In the genomic region with DNA sequence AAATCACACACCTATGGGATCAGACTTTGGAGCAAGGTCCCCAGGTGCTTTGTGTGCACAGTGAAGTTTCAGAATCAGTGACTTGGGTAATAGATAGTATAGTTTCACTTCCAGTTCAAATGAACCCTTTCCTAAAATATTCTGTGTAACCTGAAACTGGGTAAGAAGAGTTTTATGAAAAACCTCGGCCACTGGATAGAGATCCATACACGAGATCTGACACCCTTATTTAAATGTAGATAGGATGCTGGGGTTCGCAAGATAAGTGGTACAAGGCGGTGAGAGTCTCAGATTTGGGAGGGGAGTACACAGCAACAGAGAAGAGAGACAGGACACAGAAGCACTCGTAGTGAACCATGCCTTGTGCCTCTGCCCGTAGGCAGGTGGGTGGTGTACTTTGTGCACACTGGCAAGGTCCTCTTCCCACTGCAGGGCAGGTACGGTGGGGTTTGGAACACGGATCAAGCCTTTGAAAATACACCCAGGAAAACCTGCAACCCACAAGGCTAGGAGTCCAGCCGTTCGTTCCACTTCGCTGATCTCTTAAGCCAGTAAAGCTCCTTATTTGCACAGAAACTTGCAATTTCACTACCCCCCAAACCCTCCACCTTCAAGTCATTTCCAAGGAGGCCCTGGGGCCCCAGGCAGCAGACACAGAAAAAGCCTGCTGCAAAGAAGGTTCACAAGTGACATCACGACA, we compare ENCODE assay signal across 10 cellular contexts.
DNase-seq lines count a peak whose midpoint lies in the region; ATAC-seq and TF ChIP-seq lines count a peak whose summit lies in the region.
"Had no signal": no experiment of that assay in that cellular context is flagged by ENCODE, and none has a peak within 500 bp of the region (broad histone marks: within the 10 kb centered on the region; RNA-seq: fewer than 3 reads in every experiment).

No MANE protein-coding gene starts in this region.

- peak overlapping the region; percentile 20; the same call in 1 of the 2 replicates for H3K4me2 ChIP-seq in BLaER1

- H3K4me3 ChIP-seq in BLaER1 (no peak overlapping the region), lower leg skin (ENCODE audit: low read depth, poor library complexity, severe bottlenecking) (no peak overlapping the region), endodermal cell (ENCODE audit: low read length) (no peak overlapping the region)

- no peak for DNase-seq in lower leg skin (ENCODE audit: low spot score in 2 of 2)
- no peak for DNase-seq in cerebellar nuclear complex (lab: John Stamatoyannopoulos, UW)
- DNase-seq in activated CD4-positive, alpha-beta T cell treated with anti-CD3 and anti-CD28 coated beads, Interleukin-2, amount 50 U/mL, for 4 hours, result no peak
- DNase-seq in endodermal cell, result no peak
- DNase-seq: HCEC 1CT, SW 1271 had no signal

- no peaks in the 10 kb centered on the region for H3K9me3 Mint-ChIP-seq in endodermal cell

- peaks cover 18% of the 10 kb centered on the region for H3K4me1 ChIP-seq in BLaER1
- H3K4me1 ChIP-seq in endodermal cell (ENCODE audit: control insufficient read depth, insufficient read depth, low read length), result no peaks in the 10 kb centered on the region

- intact Hi-C loops in lower leg skin (cut with DNase I; ENCODE audit: low total_unique reads), result no loop called here

- H3K27ac ChIP-seq in BLaER1 (no peak overlapping the region), endodermal cell (ENCODE audit: low read depth, low read length) (no peak overlapping the region)

- H3K4me3 Mint-ChIP-seq in endodermal cell, result no peak overlapping the region

- WGBS in lower leg skin, 2 donors, result 59 to 70% methylated on average over 12 of the region's 12 CpGs
- WGBS in endodermal cell (ENCODE audit: insufficient coverage in 1 of 2, insufficient read length in 1 of 2), 2 experiments, result 83 to 92% methylated on average over 6 to 12 of the region's 12 CpGs

- peaks cover 3% of the 10 kb centered on the region for H3K27me3 Mint-ChIP-seq in endodermal cell (ENCODE audit: insufficient read depth)

- H3K36me3 ChIP-seq in BLaER1 (no peaks in the 10 kb centered on the region), endodermal cell (ENCODE audit: control insufficient read depth, insufficient read depth, low read length) (no peaks in the 10 kb centered on the region)

- H3K9ac ChIP-seq in BLaER1 (no peak overlapping the region), endodermal cell (ENCODE audit: extremely low read depth, low read length, poor library complexity, severe bottlenecking) (no peak overlapping the region)

- H3K27me3 ChIP-seq in BLaER1 (no peaks in the 10 kb centered on the region), endodermal cell (ENCODE audit: control insufficient read depth, insufficient read depth, low read length, poor library complexity, severe bottlenecking) (no peaks in the 10 kb centered on the region)

- no peak for TF ChIP-seq CTCF in lower leg skin (IDR thresholded peaks at IDR 0.05)
- no peak for TF ChIP-seq CTCF in endodermal cell (conservative IDR thresholded peaks at IDR 0.05)

- ATAC-seq in GM18909 (IDR thresholded peaks at IDR 0.05; ENCODE audit: poor library complexity, unreplicated experiment) (peak; percentile 88), HG02678 (IDR thresholded peaks at IDR 0.05; ENCODE audit: unreplicated experiment) (peak; percentile 86), HG03571 (IDR thresholded peaks at IDR 0.05; ENCODE audit: unreplicated experiment) (peak; percentile 83)

- TF ChIP-seq POLR2A in lower leg skin (IDR thresholded peaks at IDR 0.05), result no peak

- no peaks in the 10 kb centered on the region for H3K36me3 Mint-ChIP-seq in endodermal cell (ENCODE audit: low read depth)

- no peaks in the 10 kb centered on the region for H4K20me1 ChIP-seq in BLaER1

- H3K4me1 Mint-ChIP-seq in endodermal cell, result no peaks in the 10 kb centered on the region

- H3K9me3 ChIP-seq in BLaER1 (no peaks in the 10 kb centered on the region), endodermal cell (ENCODE audit: control insufficient read depth, low read length) (no peaks in the 10 kb centered on the region)

- no peak overlapping the region for H3K27ac Mint-ChIP-seq in endodermal cell
